8 cellular contexts compared by ENCODE assay signal in genomic region chr10:14032406-14032998, GRCh38.
DNase-seq lines count a peak whose midpoint lies in the region; ATAC-seq and TF ChIP-seq lines count a peak whose summit lies in the region.

No MANE protein-coding gene starts in this region.

- TF ChIP-seq CTCF in A673 (conservative IDR thresholded peaks at IDR 0.05; ENCODE audit: low read depth, low read length): peak; percentile 88

- POLR2A ChIA-PET in A673 (lab: Charles Lee; ENCODE audit: low non-redundant PET): no interaction called here

- BruUV-seq in A673 (replicated peaks; lab: Mats Ljungman, UMichigan): no TSS peak

- H3K36me3 ChIP-seq in A673 (ENCODE audit: insufficient read depth, low read length, poor library complexity, severe bottlenecking): no peaks in the 10 kb centered on the region

- DNase-seq in A673 (ENCODE audit: low spot score): peak; percentile 29
- peak; percentile 2 for DNase-seq in HT-29 (ENCODE audit: low spot score)
- peak; percentile 41 for DNase-seq in activated T-cell treated with anti-CD3 and anti-CD28 coated beads for 4 hours
- DNase-seq in left ventricle myocardium superior: peak; percentile 52
- DNase-seq in stimulated activated CD4-positive, alpha-beta T cell treated with anti-CD3 and anti-CD28 coated beads, TNF-alpha, amount 100 ng/mL, for 48 hours (ENCODE audit: low read depth in 3 of 3): peak; percentile 14 to 26 (median 16)
- DNase-seq in DMS114 treated with DMSO at 0.1 percent for 48 hours (lab: John Stamatoyannopoulos, UW; ENCODE audit: unreplicated experiment): no peak
- DNase-seq in NCI-H2171 (lab: John Stamatoyannopoulos, UW): no peak
- DNase-seq in OCI-M2 (lab: John Stamatoyannopoulos, UW; ENCODE audit: unreplicated experiment): no peak

- no peak overlapping the region for H3K27ac ChIP-seq in A673 (ENCODE audit: low read depth, low read length, poor library complexity, severe bottlenecking)

- no peak for ATAC-seq in left ventricle myocardium superior

- CTCF ChIA-PET in A673 (lab: Charles Lee): no interaction called here

- intact Hi-C loops in A673 (cut with micrococcal nuclease; ENCODE audit: unreplicated experiment): no loop called here
- intact Hi-C loops in left ventricle myocardium superior (cut with micrococcal nuclease): no loop called here

- H3K27me3 ChIP-seq in A673 (replicated peaks; ENCODE audit: insufficient read depth, low read depth, low read length, poor library complexity): peaks cover 5% of the 10 kb centered on the region

- no peak overlapping the region for H3K4me3 ChIP-seq in A673 (ENCODE audit: low read depth, low read length, poor library complexity, severe bottlenecking)

- H3K9me3 ChIP-seq in A673 (ENCODE audit: low read depth, low read length, poor library complexity, severe bottlenecking): no peaks in the 10 kb centered on the region

- no peaks in the 10 kb centered on the region for H3K4me1 ChIP-seq in A673 (ENCODE audit: insufficient read depth, low read length, poor library complexity, severe bottlenecking)

Comparison
In these comparisons a context has a peak if more than half of its experiments do, and no peak if none do; other contexts are left out.
1. DNase-seq: peak in A673 (single experiment), HT-29 (single experiment), activated T-cell treated with anti-CD3 and anti-CD28 coated beads for 4 hours (single experiment), left ventricle myocardium superior (single experiment) and stimulated activated CD4-positive, alpha-beta T cell treated with anti-CD3 and anti-CD28 coated beads, TNF-alpha, amount 100 ng/mL, for 48 hours (3 of 3); none in DMS114 treated with DMSO at 0.1 percent for 48 hours (single experiment), NCI-H2171 (single experiment) and OCI-M2 (single experiment).